8 cellular contexts compared by ENCODE assay signal in genomic region chr14:44897844-44898151, GRCh38.
DNase-seq lines count a peak whose midpoint lies in the region; ATAC-seq and TF ChIP-seq lines count a peak whose summit lies in the region.

No MANE protein-coding gene starts in this region.

- peak overlapping the region; percentile 79 for H3K4me2 ChIP-seq in Karpas-422 (ENCODE audit: low read depth, low read length, poor library complexity, severe bottlenecking)

- no peaks in the 10 kb centered on the region for H3K27me3 ChIP-seq in CD4-positive, CD25-positive, alpha-beta regulatory T cell (ENCODE audit: control insufficient read depth, insufficient read depth, low read length)
- H3K27me3 ChIP-seq in Karpas-422 (ENCODE audit: low read length), result no peaks in the 10 kb centered on the region

- H3K9me3 Mint-ChIP-seq in CD4-positive, CD25-positive, alpha-beta regulatory T cell, result no peaks in the 10 kb centered on the region
- H3K9me3 Mint-ChIP-seq in nephron progenitor cell, result peaks cover 16% of the 10 kb centered on the region

- ATAC-seq in CD4-positive, CD25-positive, alpha-beta regulatory T cell (ENCODE audit: low read depth in 2 of 2), result no peak
- ATAC-seq in left colon (no peak), GM21515 (IDR thresholded peaks at IDR 0.05; ENCODE audit: unreplicated experiment) (no peak)

- H3K79me2 ChIP-seq in Karpas-422 (ENCODE audit: low read length), result peaks cover 17% of the 10 kb centered on the region

- H3K4me3 ChIP-seq in CD4-positive, CD25-positive, alpha-beta regulatory T cell (ENCODE audit: low read depth, low read length), result peak overlapping the region; percentile 81
- H3K4me3 ChIP-seq in Karpas-422 (ENCODE audit: low read length), result peak overlapping the region; percentile 75

- H3K4me1 Mint-ChIP-seq in CD4-positive, CD25-positive, alpha-beta regulatory T cell, result peaks cover 13 to 33% (median 26%) of the 10 kb centered on the region in 4 donors
- peaks cover 14% of the 10 kb centered on the region for H3K4me1 Mint-ChIP-seq in nephron progenitor cell

- peak overlapping the region; percentile 88 for H3K9ac ChIP-seq in Karpas-422 (ENCODE audit: low read length)

- peaks cover 11% of the 10 kb centered on the region for H3K4me1 ChIP-seq in CD4-positive, CD25-positive, alpha-beta regulatory T cell (ENCODE audit: control insufficient read depth, insufficient read depth, low read length, poor library complexity, severe bottlenecking)
- peaks cover 15% of the 10 kb centered on the region for H3K4me1 ChIP-seq in Karpas-422 (ENCODE audit: low read length)

- H3K36me3 Mint-ChIP-seq in CD4-positive, CD25-positive, alpha-beta regulatory T cell, result no peaks in the 10 kb centered on the region
- H3K36me3 Mint-ChIP-seq in nephron progenitor cell (ENCODE audit: low read depth), result peaks cover 10% of the 10 kb centered on the region

- no peaks in the 10 kb centered on the region for H4K20me1 ChIP-seq in Karpas-422 (ENCODE audit: insufficient read depth, low read depth, low read length)

- no peaks in the 10 kb centered on the region for H3K27me3 Mint-ChIP-seq in CD4-positive, CD25-positive, alpha-beta regulatory T cell
- H3K27me3 Mint-ChIP-seq in nephron progenitor cell (ENCODE audit: low read depth, poor library complexity), result peaks cover 8% of the 10 kb centered on the region

- H3K9me2 ChIP-seq in Karpas-422 (replicated peaks; ENCODE audit: insufficient read depth, low read length), result no peaks in the 10 kb centered on the region

- peak overlapping the region; percentile 81 to 94 (median 86) for H3K4me3 Mint-ChIP-seq in CD4-positive, CD25-positive, alpha-beta regulatory T cell
- peak overlapping the region; percentile 89 for H3K4me3 Mint-ChIP-seq in nephron progenitor cell

- no peaks in the 10 kb centered on the region for H3K9me3 ChIP-seq in CD4-positive, CD25-positive, alpha-beta regulatory T cell (ENCODE audit: control insufficient read depth in 2 of 2, low read length in 2 of 2)
- no peaks in the 10 kb centered on the region for H3K9me3 ChIP-seq in Karpas-422 (ENCODE audit: low read length)

- H3K36me3 ChIP-seq in CD4-positive, CD25-positive, alpha-beta regulatory T cell (ENCODE audit: control insufficient read depth, insufficient read depth, low read length), result no peaks in the 10 kb centered on the region
- H3K36me3 ChIP-seq in Karpas-422 (ENCODE audit: insufficient read depth, low read length), result no peaks in the 10 kb centered on the region

- peak overlapping the region; percentile 43 to 99 (median 92) for H3K27ac Mint-ChIP-seq in CD4-positive, CD25-positive, alpha-beta regulatory T cell
- H3K27ac Mint-ChIP-seq in nephron progenitor cell, result peak overlapping the region; percentile 69

- H3K27ac ChIP-seq in CD4-positive, CD25-positive, alpha-beta regulatory T cell (ENCODE audit: insufficient read depth, low read length, poor library complexity, severe bottlenecking), result peak overlapping the region; percentile 91
- peak overlapping the region; percentile 70 for H3K27ac ChIP-seq in Karpas-422 (ENCODE audit: low read length)

- H2AFZ ChIP-seq in Karpas-422 (ENCODE audit: low read length), result peak overlapping the region; percentile 74

- intact Hi-C loops in left colon (cut with DNase I, micrococcal nuclease), result no loop called here

- no peak for DNase-seq in CD4-positive, CD25-positive, alpha-beta regulatory T cell
- no peak for DNase-seq in Karpas-422
- DNase-seq in dermis blood vessel endothelial cell, result peak; percentile 72
- no peak for DNase-seq in nephron progenitor cell
- no peak for DNase-seq in left colon
- no peak for DNase-seq in ureter (ENCODE audit: low spot score)
- DNase-seq in AG20443 (ENCODE audit: low spot score), result no peak

- TF ChIP-seq CTCF in nephron progenitor cell (IDR thresholded peaks at IDR 0.05), result no peak
